1 cellular context compared by ENCODE assay signal in genomic region chr13:20526664-20527063, GRCh38.
A peak's percentile ranks its signal among the peaks of the same experiment; 100 is the strongest.
TF ChIP-seq lines count a peak whose summit lies in the region.

No MANE protein-coding gene starts in this region.

TF ChIP-seq in HepG2, 621 proteins besides CTCF, POLR2A, EP300 and RAD21 (continued from another document):
- no peak for TF ChIP-seq CREB1 (IDR thresholded peaks at IDR 0.05)
- TF ChIP-seq CREB1 (CRISPR knock-in tag; IDR thresholded peaks at IDR 0.05) = peak; percentile 34; the same call in 1 of the 2 replicates
- TF ChIP-seq LCORL (IDR thresholded peaks at IDR 0.05) = no peak
- 0 out of 2 replicates have a peak, but pooled peaks have one; percentile 21 for TF ChIP-seq LCORL (CRISPR knock-in tag; IDR thresholded peaks at IDR 0.05)
- peak; percentile 14; the same call in 1 of the 2 replicates for TF ChIP-seq PATZ1 (CRISPR knock-in tag; IDR thresholded peaks at IDR 0.05)
- TF ChIP-seq FOSL2 (CRISPR knock-in tag; IDR thresholded peaks at IDR 0.05) = 0 out of 2 replicates have a peak, but pooled peaks have one; percentile 5
- TF ChIP-seq ARNTL (CRISPR knock-in tag; IDR thresholded peaks at IDR 0.05) = 0 out of 2 replicates have a peak, but pooled peaks have one; percentile 33
- 0 out of 2 replicates have a peak, but pooled peaks have one; percentile 14 for TF ChIP-seq ZNF691 (CRISPR knock-in tag; IDR thresholded peaks at IDR 0.05; ENCODE audit: borderline replicate concordance, low read depth)
- TF ChIP-seq DRAP1 (CRISPR knock-in tag; IDR thresholded peaks at IDR 0.05) = 0 out of 2 replicates have a peak, but pooled peaks have one; percentile 6
- TF ChIP-seq NBN (conservative IDR thresholded peaks at IDR 0.05) = no peak
- 0 out of 2 replicates have a peak, but pooled peaks have one; percentile 37 for TF ChIP-seq ZBTB46 (CRISPR knock-in tag; IDR thresholded peaks at IDR 0.05; ENCODE audit: borderline replicate concordance)
